ENCODE assay signal across 11 cellular contexts in genomic region chr5:109594217-109594616, GRCh38.
"Had no signal": no experiment of that assay in that cellular context is flagged by ENCODE, and none has a peak within 500 bp of the region (broad histone marks: within the 10 kb centered on the region; RNA-seq: fewer than 3 reads in every experiment).

No MANE protein-coding gene starts in this region.

- H3K27ac Mint-ChIP-seq: HFFc6, IgD-negative memory B cell had no signal

- H3K36me3 Mint-ChIP-seq: IgD-negative memory B cell had no signal

- ATAC-seq: HCT116, HepG2, K562 had no signal

- DNase-seq: GM23248, GOT3, H7, HFFc6, KG1 had no signal

- H3K4me3 Mint-ChIP-seq: HFFc6, IgD-negative memory B cell had no signal

- H3K4me3 ChIP-seq: GM23248, HAP-1, K562 had no signal

- H3K9me3 ChIP-seq: HAP-1 had no signal

- H3K9ac ChIP-seq: GM23248 had no signal

- H3K36me3 ChIP-seq: HAP-1 had no signal

- H3K4me1 Mint-ChIP-seq: IgD-negative memory B cell had no signal

- H3K27ac ChIP-seq: GM23248, HL-60 had no signal

- H3K4me1 ChIP-seq: HAP-1 had no signal

- H2AFZ ChIP-seq: GM23248 had no signal

- H3K9me3 Mint-ChIP-seq: HFFc6, IgD-negative memory B cell had no signal
